8 cellular contexts compared by ENCODE assay signal in genomic region chr11:118145285-118146227, GRCh38. TPM values are rescaled to one million over a fixed set of nuclear protein-coding genes. Genes with fewer than 3 reads are reported as not detected.
A peak's percentile ranks its signal among the peaks of the same experiment; 100 is the strongest.
DNase-seq lines count a peak whose midpoint lies in the region; ATAC-seq, FAIRE-seq and TF ChIP-seq lines count a peak whose summit lies in the region.

No MANE protein-coding gene starts in this region.

- H3K27ac Mint-ChIP-seq in activated T-helper 17 cell treated with anti-CD3 and anti-CD28 coated beads, Interleukin-2, amount 50 U/mL, for 72 hours: peak overlapping the region; percentile 77
- H3K27ac Mint-ChIP-seq in natural killer cell treated with Interleukin-12 subunit alpha and Interleukin-12 subunit beta and Interleukin-15 and Interleukin-18, amount 100 ng/mL, for 72 hours: no peak overlapping the region
- H3K27ac Mint-ChIP-seq in stimulated activated naive B cell treated with anti-CD40 and anti-IgM and Interleukin-4, amounts not matched to agents 10 μg/mL and 1 μg/mL and 100 μg/mL, for 72 hours: peak overlapping the region; percentile 70

- peak; percentile 86 for TF ChIP-seq CTCF in fibroblast of pulmonary artery (IDR thresholded peaks at IDR 0.05; ENCODE audit: low read length, missing control alignments)

- no peaks in the 10 kb centered on the region for H3K9me3 Mint-ChIP-seq in activated T-helper 17 cell treated with anti-CD3 and anti-CD28 coated beads, Interleukin-2, amount 50 U/mL, for 72 hours
- no peaks in the 10 kb centered on the region for H3K9me3 Mint-ChIP-seq in natural killer cell treated with Interleukin-12 subunit alpha and Interleukin-12 subunit beta and Interleukin-15 and Interleukin-18, amount 100 ng/mL, for 72 hours
- no peaks in the 10 kb centered on the region for H3K9me3 Mint-ChIP-seq in stimulated activated naive B cell treated with anti-CD40 and anti-IgM and Interleukin-4, amounts not matched to agents 10 μg/mL and 1 μg/mL and 100 μg/mL, for 72 hours

- peak overlapping the region; percentile 83 for H3K4me3 Mint-ChIP-seq in activated T-helper 17 cell treated with anti-CD3 and anti-CD28 coated beads, Interleukin-2, amount 50 U/mL, for 72 hours
- peak overlapping the region; percentile 78 for H3K4me3 Mint-ChIP-seq in natural killer cell treated with Interleukin-12 subunit alpha and Interleukin-12 subunit beta and Interleukin-15 and Interleukin-18, amount 100 ng/mL, for 72 hours
- peak overlapping the region; percentile 83 to 86 for H3K4me3 Mint-ChIP-seq in stimulated activated naive B cell treated with anti-CD40 and anti-IgM and Interleukin-4, amounts not matched to agents 10 μg/mL and 1 μg/mL and 100 μg/mL, for 72 hours

- peaks cover 32% of the 10 kb centered on the region for H3K27me3 Mint-ChIP-seq in activated T-helper 17 cell treated with anti-CD3 and anti-CD28 coated beads, Interleukin-2, amount 50 U/mL, for 72 hours
- peaks cover 48 to 52% of the 10 kb centered on the region in 2 donors for H3K27me3 Mint-ChIP-seq in natural killer cell treated with Interleukin-12 subunit alpha and Interleukin-12 subunit beta and Interleukin-15 and Interleukin-18, amount 100 ng/mL, for 72 hours
- peaks cover 61 to 83% of the 10 kb centered on the region in 2 donors for H3K27me3 Mint-ChIP-seq in stimulated activated naive B cell treated with anti-CD40 and anti-IgM and Interleukin-4, amounts not matched to agents 10 μg/mL and 1 μg/mL and 100 μg/mL, for 72 hours

- H3K4me1 Mint-ChIP-seq in activated T-helper 17 cell treated with anti-CD3 and anti-CD28 coated beads, Interleukin-2, amount 50 U/mL, for 72 hours: no peaks in the 10 kb centered on the region
- H3K4me1 Mint-ChIP-seq in natural killer cell treated with Interleukin-12 subunit alpha and Interleukin-12 subunit beta and Interleukin-15 and Interleukin-18, amount 100 ng/mL, for 72 hours (ENCODE audit: low read depth in 2 of 2): peaks cover 0 to 8% of the 10 kb centered on the region in 2 donors
- peaks cover 3 to 6% of the 10 kb centered on the region in 2 donors for H3K4me1 Mint-ChIP-seq in stimulated activated naive B cell treated with anti-CD40 and anti-IgM and Interleukin-4, amounts not matched to agents 10 μg/mL and 1 μg/mL and 100 μg/mL, for 72 hours

- ATAC-seq in GM21447 (IDR thresholded peaks at IDR 0.05; ENCODE audit: unreplicated experiment): peak; percentile 87
- ATAC-seq in activated T-helper 17 cell treated with anti-CD3 and anti-CD28 coated beads, Interleukin-2, amount 50 U/mL, for 72 hours (replicated peaks): peak; percentile 99
- peak; percentile 91 to 94 for ATAC-seq in natural killer cell treated with Interleukin-12 subunit alpha and Interleukin-12 subunit beta and Interleukin-15 and Interleukin-18, amount 100 ng/mL, for 72 hours
- peak; percentile 96 for ATAC-seq in stimulated activated naive B cell treated with anti-CD40 and anti-IgM and Interleukin-4, amounts not matched to agents 10 μg/mL and 1 μg/mL and 100 μg/mL, for 72 hours (replicated peaks)

- no peak for FAIRE-seq in RCC 7860 (lab: Jason Lieb, UNC)

- no peaks in the 10 kb centered on the region for H3K36me3 Mint-ChIP-seq in activated T-helper 17 cell treated with anti-CD3 and anti-CD28 coated beads, Interleukin-2, amount 50 U/mL, for 72 hours (ENCODE audit: low read depth)
- no peaks in the 10 kb centered on the region for H3K36me3 Mint-ChIP-seq in natural killer cell treated with Interleukin-12 subunit alpha and Interleukin-12 subunit beta and Interleukin-15 and Interleukin-18, amount 100 ng/mL, for 72 hours
- no peaks in the 10 kb centered on the region for H3K36me3 Mint-ChIP-seq in stimulated activated naive B cell treated with anti-CD40 and anti-IgM and Interleukin-4, amounts not matched to agents 10 μg/mL and 1 μg/mL and 100 μg/mL, for 72 hours

- H3K4me3 ChIP-seq in Jurkat, Clone E6-1 (ENCODE audit: low read length): peak overlapping the region; percentile 53
- H3K4me3 ChIP-seq in fibroblast of pulmonary artery (replicated peaks; ENCODE audit: low read depth, low read length): peak overlapping the region; percentile 55

- peak; percentile 95 for DNase-seq in COLO829 (ENCODE audit: low spot score)
- peak; percentile 53 for DNase-seq in Jurkat, Clone E6-1 (ENCODE audit: low read depth, low spot score)
- DNase-seq in RCC 7860 (ENCODE audit: low spot score): peak; percentile 55
- DNase-seq in fibroblast of pulmonary artery (ENCODE audit: low read depth): peak; percentile 63
- peak; percentile 83 for DNase-seq in natural killer cell treated with Interleukin-12 subunit alpha and Interleukin-12 subunit beta and Interleukin-15 and Interleukin-18, amount 100 ng/mL, for 72 hours (ENCODE audit: low spot score)
- peak; percentile 83 for DNase-seq in stimulated activated naive B cell treated with anti-CD40 and anti-IgM and Interleukin-4, amounts not matched to agents 10 μg/mL and 1 μg/mL and 100 μg/mL, for 72 hours

RNA-seq across cellular contexts. Expression of gene SCN4B, which starts 7.1 kb away (rescaled TPM):
- polyA plus RNA-seq in Jurkat, Clone E6-1 (2012; ENCODE audit: insufficient read depth, insufficient read length): not detected
- 1 to 10 TPM in 1 of 2 donors, under 1 TPM in 1; 0.09 to 3.3 TPM for total RNA-seq in activated T-helper 17 cell treated with anti-CD3 and anti-CD28 coated beads, Interleukin-2, amount 50 U/mL, for 72 hours
- total RNA-seq in natural killer cell treated with Interleukin-12 subunit alpha and Interleukin-12 subunit beta and Interleukin-15 and Interleukin-18, amount 100 ng/mL, for 72 hours: not detected

RNA-seq across cellular contexts. Expression of gene SCN2B, which starts 30.9 kb away (rescaled TPM):
- polyA plus RNA-seq in Jurkat, Clone E6-1 (2012; ENCODE audit: insufficient read depth, insufficient read length): not detected
- total RNA-seq in activated T-helper 17 cell treated with anti-CD3 and anti-CD28 coated beads, Interleukin-2, amount 50 U/mL, for 72 hours: under 1 TPM in 1 of 2 donors, not detected in 1; 0.11 TPM
- not detected for total RNA-seq in natural killer cell treated with Interleukin-12 subunit alpha and Interleukin-12 subunit beta and Interleukin-15 and Interleukin-18, amount 100 ng/mL, for 72 hours

RNA-seq across cellular contexts. Expression of gene SMIM35, which starts 58.8 kb away (rescaled TPM):
- polyA plus RNA-seq in Jurkat, Clone E6-1 (2012; ENCODE audit: insufficient read depth, insufficient read length): not detected
- total RNA-seq in activated T-helper 17 cell treated with anti-CD3 and anti-CD28 coated beads, Interleukin-2, amount 50 U/mL, for 72 hours: not detected
- total RNA-seq in natural killer cell treated with Interleukin-12 subunit alpha and Interleukin-12 subunit beta and Interleukin-15 and Interleukin-18, amount 100 ng/mL, for 72 hours: not detected

Comparison
In these comparisons a context has a peak if more than half of its experiments do, and no peak if none do; other contexts are left out.
1. Peak in every context shown above with its lines: DNase-seq, ATAC-seq and H3K4me3 ChIP-seq.
2. H3K27ac Mint-ChIP-seq: peak in activated T-helper 17 cell treated with anti-CD3 and anti-CD28 coated beads, Interleukin-2, amount 50 U/mL, for 72 hours (single experiment) and stimulated activated naive B cell treated with anti-CD40 and anti-IgM and Interleukin-4, amounts not matched to agents 10 μg/mL and 1 μg/mL and 100 μg/mL, for 72 hours (single experiment); none in natural killer cell treated with Interleukin-12 subunit alpha and Interleukin-12 subunit beta and Interleukin-15 and Interleukin-18, amount 100 ng/mL, for 72 hours (0 of 2).